13 cellular contexts compared by ENCODE assay signal in the genomic region with DNA sequence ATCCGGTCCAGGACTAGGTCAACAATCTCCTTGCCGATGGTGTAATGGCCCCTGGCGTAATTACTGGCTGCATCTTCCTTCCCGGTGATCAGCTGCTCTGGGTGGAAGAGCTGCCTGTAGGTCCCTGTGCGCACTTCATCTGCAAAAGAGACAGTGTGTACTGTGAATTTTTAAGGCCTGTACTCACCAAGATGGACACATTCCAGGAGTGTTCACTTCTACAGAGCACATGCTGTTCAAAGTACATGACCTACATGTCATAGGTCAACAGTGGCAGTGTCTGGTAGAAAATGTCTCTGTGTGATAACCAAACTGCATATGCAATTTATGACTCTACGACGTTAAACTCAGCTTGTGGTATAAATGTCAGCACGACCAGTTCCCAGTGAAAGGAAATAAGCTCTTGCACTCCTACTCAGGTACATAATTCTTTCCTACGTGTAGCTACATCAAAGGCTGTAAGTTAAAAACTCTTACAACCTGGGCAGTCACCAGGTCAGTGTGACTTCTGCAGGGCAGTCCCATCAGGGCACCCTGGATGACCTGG. TPM values are rescaled to one million over a fixed set of nuclear protein-coding genes. Genes with fewer than 3 reads are reported as not detected.
DNase-seq lines count a peak whose midpoint lies in the region; ATAC-seq, FAIRE-seq and TF ChIP-seq lines count a peak whose summit lies in the region.
"Not testable (repeated sequence)": the region's sequence is repeated elsewhere in the genome, so short reads cannot be mapped to it uniquely, and the experiment has no call there.
"Had no signal": no experiment of that assay in that cellular context is flagged by ENCODE, and none has a peak within 500 bp of the region (broad histone marks: within the 10 kb centered on the region; RNA-seq: fewer than 3 reads in every experiment).

No MANE protein-coding gene starts in this region.

- intact Hi-C loops in Right ventricle myocardium inferior (cut with DNase I); left cardiac atrium (cut with DNase I): not testable (repeated sequence)

- peak; percentile 9 for ATAC-seq in activated T-helper 17 cell treated with anti-CD3 and anti-CD28 coated beads, Interleukin-2, amount 50 U/mL, for 72 hours (replicated peaks)
- ATAC-seq in Right ventricle myocardium inferior (peak; percentile 84), left cardiac atrium (peak; percentile 14 to 68)

- TF ChIP-seq CTCF in nephron progenitor cell (IDR thresholded peaks at IDR 0.05): not testable (repeated sequence)

- not testable (repeated sequence) for H3K4me3 Mint-ChIP-seq in activated T-helper 17 cell treated with anti-CD3 and anti-CD28 coated beads, Interleukin-2, amount 50 U/mL, for 72 hours; nephron progenitor cell

- peak; percentile 13 for FAIRE-seq in GM12891 (lab: Jason Lieb, UNC)

- H3K36me3 Mint-ChIP-seq in activated T-helper 17 cell treated with anti-CD3 and anti-CD28 coated beads, Interleukin-2, amount 50 U/mL, for 72 hours (ENCODE audit: low read depth): peaks cover 16% of the 10 kb centered on the region
- not testable (repeated sequence) for H3K36me3 Mint-ChIP-seq in nephron progenitor cell (ENCODE audit: low read depth)

- not testable (repeated sequence) for H3K27ac Mint-ChIP-seq in activated T-helper 17 cell treated with anti-CD3 and anti-CD28 coated beads, Interleukin-2, amount 50 U/mL, for 72 hours
- peak overlapping the region; percentile 30 for H3K27ac Mint-ChIP-seq in nephron progenitor cell

- TF ChIP-seq POLR2A in GM12891 (IDR thresholded peaks at IDR 0.05; ENCODE audit: low read depth, low read length): not testable (repeated sequence)

- not testable (repeated sequence) for H3K9me3 Mint-ChIP-seq in activated T-helper 17 cell treated with anti-CD3 and anti-CD28 coated beads, Interleukin-2, amount 50 U/mL, for 72 hours; nephron progenitor cell

- not testable (repeated sequence) for H3K27me3 Mint-ChIP-seq in activated T-helper 17 cell treated with anti-CD3 and anti-CD28 coated beads, Interleukin-2, amount 50 U/mL, for 72 hours
- H3K27me3 Mint-ChIP-seq in nephron progenitor cell (ENCODE audit: low read depth, poor library complexity): peaks cover 10% of the 10 kb centered on the region

- not testable (repeated sequence) for DNase-seq in GM12891 (ENCODE audit: insufficient read length, low spot score); Right ventricle myocardium inferior (ENCODE audit: missing footprints); left cardiac atrium; nephron progenitor cell
- DNase-seq in islet precursor cell: peak; percentile 22

- not testable (repeated sequence) for H3K4me1 Mint-ChIP-seq in activated T-helper 17 cell treated with anti-CD3 and anti-CD28 coated beads, Interleukin-2, amount 50 U/mL, for 72 hours; nephron progenitor cell

RNA-seq across cellular contexts. Expression of a gene that starts 3.1 kb away (rescaled TPM):
- not detected for polyA plus RNA-seq in GM12891 (2012; ENCODE audit: low read depth, missing spikeins)
- not detected for total RNA-seq in activated T-helper 17 cell treated with anti-CD3 and anti-CD28 coated beads, Interleukin-2, amount 50 U/mL, for 72 hours
- total RNA-seq in Right ventricle myocardium inferior (80.0 TPM), left cardiac atrium (1 to 10 TPM; 6.0 to 6.7 TPM)
- total RNA-seq: A673; Calu3; CD8-positive, alpha-beta T cell; H7; HFFc6 had no signal
- polyA plus RNA-seq: AG04450, IgD-negative memory B cell had no signal

RNA-seq across cellular contexts. Expression of a gene that starts 13.1 kb away (rescaled TPM):
- 247 TPM for polyA plus RNA-seq in GM12891 (2012; ENCODE audit: low read depth, missing spikeins)
- 100 to 1,000 TPM; 326 to 373 TPM for total RNA-seq in activated T-helper 17 cell treated with anti-CD3 and anti-CD28 coated beads, Interleukin-2, amount 50 U/mL, for 72 hours
- 595 TPM for total RNA-seq in Right ventricle myocardium inferior
- total RNA-seq in left cardiac atrium: 100 to 1,000 TPM; 207 to 259 TPM

RNA-seq across cellular contexts. Expression of a gene that starts 13.8 kb away (rescaled TPM):
- polyA plus RNA-seq in GM12891 (2012; ENCODE audit: low read depth, missing spikeins): 39.8 TPM
- total RNA-seq in activated T-helper 17 cell treated with anti-CD3 and anti-CD28 coated beads, Interleukin-2, amount 50 U/mL, for 72 hours: 100 to 1,000 TPM in 1 of 2 donors, 10 to 100 TPM in 1; 49.6 to 105 TPM
- total RNA-seq in Right ventricle myocardium inferior (25.6 TPM), left cardiac atrium (10 to 100 TPM; 20.2 to 24.4 TPM)

RNA-seq across cellular contexts. Expression of a gene that starts 50.2 kb away (rescaled TPM):
- polyA plus RNA-seq in GM12891 (2012; ENCODE audit: low read depth, missing spikeins): 1.7 TPM
- 1 to 10 TPM; 1.3 to 4.4 TPM for total RNA-seq in activated T-helper 17 cell treated with anti-CD3 and anti-CD28 coated beads, Interleukin-2, amount 50 U/mL, for 72 hours
- 0.97 TPM for total RNA-seq in Right ventricle myocardium inferior
- total RNA-seq in left cardiac atrium: under 1 TPM; 0.76 to 0.91 TPM
- polyA plus RNA-seq: IgD-negative memory B cell had no signal

Comparison
In these comparisons a context has a peak if more than half of its experiments do, and no peak if none do; other contexts are left out.
1. RNA of a gene that starts 3.1 kb away (total RNA-seq): 80.0 TPM in Right ventricle myocardium inferior (single experiment); 6.0 to 6.7 TPM in left cardiac atrium and not detected in activated T-helper 17 cell treated with anti-CD3 and anti-CD28 coated beads, Interleukin-2, amount 50 U/mL, for 72 hours; every median in the first group is over 10 times any median in the second.
2. ATAC-seq: peak in every context shown above with its lines; median percentile 84 in Right ventricle myocardium inferior; 41 in left cardiac atrium; 9 in activated T-helper 17 cell treated with anti-CD3 and anti-CD28 coated beads, Interleukin-2, amount 50 U/mL, for 72 hours.